ENCODE assay signal across 22 cellular contexts in the genomic region with DNA sequence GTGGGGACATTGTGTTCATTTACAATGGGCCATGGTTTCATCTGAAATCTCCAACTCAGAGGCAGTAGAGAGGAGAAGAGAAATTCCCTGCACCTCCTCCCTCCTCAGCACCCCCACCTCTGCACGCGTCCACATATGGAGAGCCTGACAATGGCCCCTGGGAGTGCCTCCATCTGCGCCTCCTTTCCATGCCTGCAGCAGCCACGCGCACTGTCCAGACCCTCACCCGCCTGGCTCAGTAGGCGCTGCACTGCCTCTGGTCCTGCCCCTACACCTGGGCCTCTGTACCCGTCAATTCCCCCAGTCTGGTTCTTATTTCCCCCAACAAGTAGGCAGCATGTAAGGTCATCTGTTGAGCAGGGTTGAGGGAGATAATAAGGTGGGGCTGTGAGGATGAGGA.
"Had no signal": no experiment of that assay in that cellular context is flagged by ENCODE, and none has a peak within 500 bp of the region (broad histone marks: within the 10 kb centered on the region; RNA-seq: fewer than 3 reads in every experiment).

No MANE protein-coding gene starts in this region.

- H3K36me3 ChIP-seq: colonic mucosa had no signal

- H3K4me1 ChIP-seq: colonic mucosa, foreskin keratinocyte had no signal

- ATAC-seq: gastroesophageal sphincter, heart right ventricle, left cardiac atrium, left lung, left ventricle myocardium superior, lower lobe of right lung had no signal

- H3K27me3 ChIP-seq: colonic mucosa, esophagus muscularis mucosa, gastroesophageal sphincter, heart right ventricle had no signal

- FAIRE-seq: endometrium, endothelial cell of umbilical vein, frontal cortex, islet of Langerhans, keratinocyte had no signal

- DNase-seq: colonic mucosa; cortex of kidney; effector CD8-positive, alpha-beta T cell; effector memory CD8-positive, alpha-beta T cell; heart right ventricle; hippocampal formation; left cardiac atrium; left lung; left ventricle myocardium superior; lower lobe of right lung; midbrain had no signal

- H3K9me3 ChIP-seq: colonic mucosa, esophagus muscularis mucosa, gastroesophageal sphincter, heart right ventricle, left lung, lower lobe of right lung had no signal

- H3K4me3 ChIP-seq: colonic mucosa, esophagus muscularis mucosa, gastroesophageal sphincter, heart right ventricle, left lung, lower lobe of right lung had no signal

- H3K9me3 Mint-ChIP-seq: dendritic cell treated with granulocyte-macrophage colony-stimulating factor and Interleukin-4, amounts not matched to agents 40 ng/mL and 50 ng/mL, for 4 days; effector memory CD8-positive, alpha-beta T cell; endodermal cell; memory B cell had no signal

- H3K4me3 Mint-ChIP-seq: dendritic cell treated with granulocyte-macrophage colony-stimulating factor and Interleukin-4, amounts not matched to agents 40 ng/mL and 50 ng/mL, for 4 days; effector memory CD8-positive, alpha-beta T cell; endodermal cell; memory B cell had no signal

- H3K27ac ChIP-seq: colonic mucosa, esophagus muscularis mucosa, foreskin keratinocyte, gastroesophageal sphincter, heart right ventricle, left lung, lower lobe of right lung had no signal

- H3K27ac Mint-ChIP-seq: dendritic cell treated with granulocyte-macrophage colony-stimulating factor and Interleukin-4, amounts not matched to agents 40 ng/mL and 50 ng/mL, for 4 days; effector memory CD8-positive, alpha-beta T cell; endodermal cell; memory B cell had no signal
